In genomic region chr11:29996016-29996415, GRCh38 we compare ENCODE assay signal across 23 cellular contexts. TPM values are rescaled to one million over a fixed set of nuclear protein-coding genes. Genes with fewer than 3 reads are reported as not detected.
A peak's percentile ranks its signal among the peaks of the same experiment; 100 is the strongest.
DNase-seq lines count a peak whose midpoint lies in the region; ATAC-seq and TF ChIP-seq lines count a peak whose summit lies in the region.
"Had no signal": no experiment of that assay in that cellular context is flagged by ENCODE, and none has a peak within 500 bp of the region (broad histone marks: within the 10 kb centered on the region; RNA-seq: fewer than 3 reads in every experiment).

No MANE protein-coding gene starts in this region.

- H3K9ac ChIP-seq in neural progenitor cell: no peak overlapping the region

- no peaks in the 10 kb centered on the region for H3K36me3 Mint-ChIP-seq in neural progenitor cell
- H3K36me3 Mint-ChIP-seq: activated naive CD8-positive, alpha-beta T cell treated with anti-CD3 and anti-CD28 coated beads, Interleukin-2, amount 10 ng/mL, durations not matched to agents 7 days and 5 days; memory B cell had no signal

- no peak overlapping the region for H3K4me3 ChIP-seq in neural progenitor cell
- H3K4me3 ChIP-seq: dorsolateral prefrontal cortex, PC-9, SK-N-MC, uterus had no signal

- H3K27ac ChIP-seq in neural progenitor cell: no peak overlapping the region
- H3K27ac ChIP-seq: dorsolateral prefrontal cortex, PC-9, SK-N-MC, uterus had no signal

- peaks cover 12% of the 10 kb centered on the region for H3K4me1 ChIP-seq in neural progenitor cell
- H3K4me1 ChIP-seq: uterus had no signal

- H3K27ac Mint-ChIP-seq in neural progenitor cell: no peak overlapping the region
- H3K27ac Mint-ChIP-seq: activated CD4-positive, alpha-beta T cell treated with anti-CD3 and anti-CD28 coated beads, Interleukin-2, amount 10 ng/mL, durations not matched to agents 7 days and 5 days; activated naive CD8-positive, alpha-beta T cell treated with anti-CD3 and anti-CD28 coated beads, Interleukin-2, amount 10 ng/mL, durations not matched to agents 7 days and 5 days; memory B cell had no signal

- H3K4me1 Mint-ChIP-seq in neural progenitor cell: no peaks in the 10 kb centered on the region
- H3K4me1 Mint-ChIP-seq: activated CD4-positive, alpha-beta T cell treated with anti-CD3 and anti-CD28 coated beads, Interleukin-2, amount 10 ng/mL, durations not matched to agents 7 days and 5 days; activated naive CD8-positive, alpha-beta T cell treated with anti-CD3 and anti-CD28 coated beads, Interleukin-2, amount 10 ng/mL, durations not matched to agents 7 days and 5 days; memory B cell had no signal

- no peak overlapping the region for H3K4me3 Mint-ChIP-seq in neural progenitor cell
- H3K4me3 Mint-ChIP-seq: activated CD4-positive, alpha-beta T cell treated with anti-CD3 and anti-CD28 coated beads, Interleukin-2, amount 10 ng/mL, durations not matched to agents 7 days and 5 days; activated naive CD8-positive, alpha-beta T cell treated with anti-CD3 and anti-CD28 coated beads, Interleukin-2, amount 10 ng/mL, durations not matched to agents 7 days and 5 days; memory B cell had no signal

- no peaks in the 10 kb centered on the region for H3F3A ChIP-seq in neural progenitor cell (ENCODE audit: low read depth)

- DNase-seq in stimulated activated CD4-positive, alpha-beta T cell treated with anti-CD3 and anti-CD28 coated beads, Interleukin-15, amount 100 ng/mL, for 24 hours: no peak
- DNase-seq in RPMI8226 (no peak), NCI-H526 (lab: John Stamatoyannopoulos, UW) (no peak), neural progenitor cell (ENCODE audit: low spot score) (no peak)
- DNase-seq: activated CD4-positive, alpha-beta T cell treated with anti-CD3 and anti-CD28 coated beads, Interleukin-2, amount 10 ng/mL, durations not matched to agents 7 days and 5 days; activated naive CD8-positive, alpha-beta T cell treated with anti-CD3 and anti-CD28 coated beads, Interleukin-2, amount 10 ng/mL, durations not matched to agents 7 days and 5 days; activated T-cell treated with anti-CD3 and anti-CD28 coated beads, Interleukin-2, amount 50 U/mL, for 1 hour; Calu3; dorsolateral prefrontal cortex; glutamatergic neuron; NCI-H187 treated with DMSO at 0.1 percent for 48 hours; NCI-H524; PC-9; uterus had no signal

- no peaks in the 10 kb centered on the region for H4K20me1 ChIP-seq in neural progenitor cell (ENCODE audit: low read depth)

- no peak for TF ChIP-seq CTCF in neural progenitor cell (IDR thresholded peaks at IDR 0.05)

- H3K79me2 ChIP-seq in neural progenitor cell (ENCODE audit: low read depth): no peaks in the 10 kb centered on the region

- ATAC-seq in GM18861 (IDR thresholded peaks at IDR 0.05; ENCODE audit: unreplicated experiment): peak; percentile 90
- peak; percentile 73 for ATAC-seq in GM21390 (IDR thresholded peaks at IDR 0.05; ENCODE audit: unreplicated experiment)
- ATAC-seq in HG02885 (IDR thresholded peaks at IDR 0.05; ENCODE audit: poor library complexity, unreplicated experiment): peak; percentile 98
- ATAC-seq in HG03565 (IDR thresholded peaks at IDR 0.05; ENCODE audit: unreplicated experiment): peak; percentile 96
- ATAC-seq: esophagus mucosa had no signal

- no peaks in the 10 kb centered on the region for H3K27me3 Mint-ChIP-seq in neural progenitor cell (ENCODE audit: insufficient read depth, low read depth)
- H3K27me3 Mint-ChIP-seq: activated CD4-positive, alpha-beta T cell treated with anti-CD3 and anti-CD28 coated beads, Interleukin-2, amount 10 ng/mL, durations not matched to agents 7 days and 5 days; activated naive CD8-positive, alpha-beta T cell treated with anti-CD3 and anti-CD28 coated beads, Interleukin-2, amount 10 ng/mL, durations not matched to agents 7 days and 5 days; memory B cell had no signal

- no peaks in the 10 kb centered on the region for H3K27me3 ChIP-seq in neural progenitor cell
- H3K27me3 ChIP-seq: dorsolateral prefrontal cortex, uterus had no signal

- no peaks in the 10 kb centered on the region for H3K9me3 Mint-ChIP-seq in neural progenitor cell
- H3K9me3 Mint-ChIP-seq: activated CD4-positive, alpha-beta T cell treated with anti-CD3 and anti-CD28 coated beads, Interleukin-2, amount 10 ng/mL, durations not matched to agents 7 days and 5 days had no signal

- no peak overlapping the region for H3K4me2 ChIP-seq in neural progenitor cell
- H3K4me2 ChIP-seq: PC-9 had no signal

- no peak overlapping the region for H2AFZ ChIP-seq in neural progenitor cell (replicated peaks)
- H2AFZ ChIP-seq: PC-9 had no signal

- H3K36me3 ChIP-seq in neural progenitor cell: no peaks in the 10 kb centered on the region

- no peaks in the 10 kb centered on the region for H3K9me3 ChIP-seq in neural progenitor cell (ENCODE audit: low read depth)
- H3K9me3 ChIP-seq: uterus had no signal

RNA-seq across cellular contexts. Expression of gene KCNA4, which starts 20.8 kb away (rescaled TPM):
- total RNA-seq in neural progenitor cell (ENCODE audit: low replicate concordance): 0.74 and 1.3 TPM in 2 replicates
- total RNA-seq: activated CD4-positive, alpha-beta T cell treated with anti-CD3 and anti-CD28 coated beads, Interleukin-2, amount 10 ng/mL, durations not matched to agents 7 days and 5 days; activated naive CD8-positive, alpha-beta T cell treated with anti-CD3 and anti-CD28 coated beads, Interleukin-2, amount 10 ng/mL, durations not matched to agents 7 days and 5 days; bronchial epithelial cell; Calu3; esophagus mucosa; HT1080; PC-9 had no signal
